Comparison of ENCODE assay signal across 26 cellular contexts in the genomic region with DNA sequence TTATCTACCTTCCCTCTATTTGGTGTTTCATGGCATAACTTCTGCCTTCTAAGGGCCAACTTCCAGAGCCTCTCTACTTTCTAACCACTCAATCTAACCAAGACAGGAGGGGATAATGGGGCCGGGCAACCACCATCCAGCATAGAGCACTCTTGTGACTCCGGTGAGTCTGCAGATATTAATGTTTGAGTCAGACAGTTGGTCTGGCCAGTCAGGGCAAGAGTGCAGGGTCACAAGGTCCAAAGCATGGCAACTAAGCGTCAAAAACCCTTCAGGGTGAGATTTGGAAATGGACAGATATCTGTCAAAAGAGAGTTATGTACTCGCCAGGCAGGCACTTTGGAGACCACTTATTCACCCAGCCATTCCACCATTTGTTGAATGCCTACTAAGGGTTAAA.
DNase-seq lines count a peak whose midpoint lies in the region; ATAC-seq, FAIRE-seq and TF ChIP-seq lines count a peak whose summit lies in the region.
"Had no signal": no experiment of that assay in that cellular context is flagged by ENCODE, and none has a peak within 500 bp of the region (broad histone marks: within the 10 kb centered on the region; RNA-seq: fewer than 3 reads in every experiment).

No MANE protein-coding gene starts in this region.

- 50% methylated on average over 3 of the region's 4 CpGs for WGBS in mammary epithelial cell (ENCODE audit: low coverage, missing lambda C conversion rate)
- WGBS in small intestine, 3 donors = 84 to 96% (median 92%) methylated on average over 4 of the region's 4 CpGs

- peak overlapping the region; percentile 29 for H2AFZ ChIP-seq in mammary epithelial cell (ENCODE audit: low read depth, low read length)

- no peaks in the 10 kb centered on the region for H4K20me1 ChIP-seq in mammary epithelial cell (ENCODE audit: insufficient read depth, low read length)
- H4K20me1 ChIP-seq: BLaER1 had no signal

- DNase-seq in left ventricle myocardium inferior = no peak
- DNase-seq in left ventricle myocardium superior = no peak
- DNase-seq in mammary epithelial cell = peak; percentile 53
- DNase-seq in nephron progenitor cell = no peak
- DNase-seq in cerebellum (ENCODE audit: low spot score) = no peak
- DNase-seq in SIG-M5 treated with dmso at 0.1 percent for 504 hours (lab: John Stamatoyannopoulos, UW; ENCODE audit: unreplicated experiment) = no peak
- DNase-seq in small intestine = no peak
- no peak for DNase-seq in colonic mucosa
- DNase-seq: 8988T; CD4-positive, CD25-positive, alpha-beta regulatory T cell; DMS153; DND-41; MM.1S; NCI-H1694; NCI-H2029 treated with DMSO at 0.1 percent for 48 hours; NCI-H446 treated with DMSO at 0.1 percent for 48 hours; NCI-H526; NCI-H82; NK-92 treated with Interleukin-12 subunit alpha and Interleukin-12 subunit beta, amount 100 ng/mL, for 24 hours; RPMI8226; SHP77 treated with DMSO at 0.1 percent for 48 hours had no signal

- CTCF ChIA-PET in mammary epithelial cell (lab: Charles Lee; ENCODE audit: low non-redundant PET) = no interaction called here

- H3K27me3 ChIP-seq in left ventricle myocardium inferior (ENCODE audit: low read depth) = no peaks in the 10 kb centered on the region
- H3K27me3 ChIP-seq in mammary epithelial cell (ENCODE audit: insufficient read depth, low read length) = no peaks in the 10 kb centered on the region
- H3K27me3 ChIP-seq in small intestine (ENCODE audit: control insufficient read depth in 2 of 2, insufficient read depth in 2 of 2, low read length in 2 of 2) = peaks cover 0 to 2% of the 10 kb centered on the region in 2 donors
- H3K27me3 ChIP-seq in colonic mucosa = no peaks in the 10 kb centered on the region
- H3K27me3 ChIP-seq: BLaER1 had no signal

- peak overlapping the region; percentile 56 for H3K4me2 ChIP-seq in mammary epithelial cell (ENCODE audit: insufficient read depth, low read depth, low read length)
- H3K4me2 ChIP-seq: BLaER1 had no signal

- H3K27ac ChIP-seq in left ventricle myocardium inferior (replicated peaks) = peak overlapping the region; percentile 41
- peak overlapping the region; percentile 91 for H3K27ac ChIP-seq in mammary epithelial cell (ENCODE audit: insufficient read depth, low read depth, low read length)
- H3K27ac ChIP-seq in small intestine (ENCODE audit: low read depth in 1 of 2, low read length in 1 of 2) = no peak overlapping the region
- H3K27ac ChIP-seq in colonic mucosa = no peak overlapping the region
- H3K27ac ChIP-seq: BLaER1, SK-N-MC had no signal

- no peaks in the 10 kb centered on the region for H3K36me3 Mint-ChIP-seq in nephron progenitor cell (ENCODE audit: low read depth)
- H3K36me3 Mint-ChIP-seq: CD4-positive, CD25-positive, alpha-beta regulatory T cell had no signal

- dilution Hi-C loops in mammary epithelial cell (cut with HindIII; ENCODE audit: low sequenced_read_pairs) = no loop called here

- intact Hi-C loops in left ventricle myocardium inferior (cut with micrococcal nuclease) (no loop called here), left ventricle myocardium superior (cut with micrococcal nuclease) (no loop called here), mammary epithelial cell (cut with micrococcal nuclease) (loop anchor here (2.0 kb wide), 1 partner anchor 53 kb away; no protein-coding TSS in a partner anchor), colonic mucosa (cut with DNase I) (no loop called here)

- peak overlapping the region; percentile 41 for H3K9ac ChIP-seq in mammary epithelial cell (ENCODE audit: insufficient read depth, low read length)
- H3K9ac ChIP-seq in colonic mucosa (ENCODE audit: low read depth in 2 of 2, low read length in 2 of 2) = no peak overlapping the region
- H3K9ac ChIP-seq: BLaER1 had no signal

- H3K9me3 ChIP-seq in left ventricle myocardium inferior (replicated peaks) (no peaks in the 10 kb centered on the region), mammary epithelial cell (replicated peaks; ENCODE audit: insufficient read depth, low read length) (no peaks in the 10 kb centered on the region), small intestine (ENCODE audit: control insufficient read depth, low read depth) (no peaks in the 10 kb centered on the region), colonic mucosa (no peaks in the 10 kb centered on the region)
- H3K9me3 ChIP-seq: BLaER1 had no signal

- H3K4me3 Mint-ChIP-seq in nephron progenitor cell = no peak overlapping the region
- H3K4me3 Mint-ChIP-seq: CD4-positive, CD25-positive, alpha-beta regulatory T cell had no signal

- peaks cover 39% of the 10 kb centered on the region for H3K4me1 Mint-ChIP-seq in nephron progenitor cell
- H3K4me1 Mint-ChIP-seq: CD4-positive, CD25-positive, alpha-beta regulatory T cell had no signal

- TF ChIP-seq CTCF in left ventricle myocardium inferior (IDR thresholded peaks at IDR 0.05; ENCODE audit: borderline replicate concordance) = no peak
- TF ChIP-seq CTCF in mammary epithelial cell (conservative IDR thresholded peaks at IDR 0.05 in 1 of 2, IDR thresholded peaks at IDR 0.05 in 1 of 2; ENCODE audit: extremely low read depth in 1 of 2, insufficient read depth in 1 of 2, low read depth in 1 of 2, low read length in 2 of 2) = no peak
- no peak for TF ChIP-seq CTCF in nephron progenitor cell (IDR thresholded peaks at IDR 0.05)
- no peak for TF ChIP-seq CTCF in colonic mucosa (IDR thresholded peaks at IDR 0.05)

- peak overlapping the region; percentile 5 for H3K27ac Mint-ChIP-seq in nephron progenitor cell
- H3K27ac Mint-ChIP-seq: CD4-positive, CD25-positive, alpha-beta regulatory T cell had no signal

- FAIRE-seq in small intestine (lab: Jason Lieb, UNC) = no peak
- FAIRE-seq: GM12892, HepG2, K562 had no signal

- in situ Hi-C loops in mammary epithelial cell (cut with MboI; ENCODE audit: low sequenced_read_pairs in 2 of 2) = no loop called here

- no TSS peak for BruUV-seq in mammary epithelial cell (replicated peaks; lab: Mats Ljungman, UMichigan)

- H3K4me1 ChIP-seq in left ventricle myocardium inferior (peaks cover 62% of the 10 kb centered on the region), mammary epithelial cell (ENCODE audit: insufficient read depth, low read length) (peaks cover 47% of the 10 kb centered on the region), small intestine (ENCODE audit: control insufficient read depth in 2 of 2, insufficient read depth in 1 of 2, low read depth in 1 of 2, low read length in 1 of 2) (no peaks in the 10 kb centered on the region), colonic mucosa (no peaks in the 10 kb centered on the region)
- H3K4me1 ChIP-seq: BLaER1 had no signal

- no peaks in the 10 kb centered on the region for H3K9me3 Mint-ChIP-seq in nephron progenitor cell
- H3K9me3 Mint-ChIP-seq: CD4-positive, CD25-positive, alpha-beta regulatory T cell had no signal

- peaks cover 5% of the 10 kb centered on the region for H3K27me3 Mint-ChIP-seq in nephron progenitor cell (ENCODE audit: low read depth, poor library complexity)

- H3K4me3 ChIP-seq in left ventricle myocardium inferior (no peak overlapping the region), mammary epithelial cell (replicated peaks in 1 of 3; ENCODE audit: insufficient read depth in 1 of 3, low read depth in 2 of 3, low read length in 3 of 3) (no peak overlapping the region), small intestine (ENCODE audit: low read depth in 1 of 2, low read length in 2 of 2) (no peak overlapping the region), colonic mucosa (no peak overlapping the region)
- H3K4me3 ChIP-seq: BLaER1, K562, SK-N-MC had no signal

- no peak for ATAC-seq in left ventricle myocardium superior
- ATAC-seq: HepG2, K562 had no signal

- no peaks in the 10 kb centered on the region for H3K79me2 ChIP-seq in mammary epithelial cell (ENCODE audit: insufficient read depth, low read length)

- H3K36me3 ChIP-seq in left ventricle myocardium inferior = no peaks in the 10 kb centered on the region
- H3K36me3 ChIP-seq in mammary epithelial cell (ENCODE audit: insufficient read depth, low read length) = no peaks in the 10 kb centered on the region
- no peaks in the 10 kb centered on the region for H3K36me3 ChIP-seq in small intestine (ENCODE audit: control insufficient read depth in 2 of 2, insufficient read depth in 2 of 2, low read length in 2 of 2)
- no peaks in the 10 kb centered on the region for H3K36me3 ChIP-seq in colonic mucosa
- H3K36me3 ChIP-seq: BLaER1 had no signal

Comparison
In these comparisons a context has a peak if more than half of its experiments do, and no peak if none do; other contexts are left out.
1. H3K27ac ChIP-seq: peak in left ventricle myocardium inferior (single experiment) and mammary epithelial cell (single experiment); none in small intestine (0 of 2) and colonic mucosa (single experiment).